Comparison of ENCODE assay signal across 30 cellular contexts in the genomic region with DNA sequence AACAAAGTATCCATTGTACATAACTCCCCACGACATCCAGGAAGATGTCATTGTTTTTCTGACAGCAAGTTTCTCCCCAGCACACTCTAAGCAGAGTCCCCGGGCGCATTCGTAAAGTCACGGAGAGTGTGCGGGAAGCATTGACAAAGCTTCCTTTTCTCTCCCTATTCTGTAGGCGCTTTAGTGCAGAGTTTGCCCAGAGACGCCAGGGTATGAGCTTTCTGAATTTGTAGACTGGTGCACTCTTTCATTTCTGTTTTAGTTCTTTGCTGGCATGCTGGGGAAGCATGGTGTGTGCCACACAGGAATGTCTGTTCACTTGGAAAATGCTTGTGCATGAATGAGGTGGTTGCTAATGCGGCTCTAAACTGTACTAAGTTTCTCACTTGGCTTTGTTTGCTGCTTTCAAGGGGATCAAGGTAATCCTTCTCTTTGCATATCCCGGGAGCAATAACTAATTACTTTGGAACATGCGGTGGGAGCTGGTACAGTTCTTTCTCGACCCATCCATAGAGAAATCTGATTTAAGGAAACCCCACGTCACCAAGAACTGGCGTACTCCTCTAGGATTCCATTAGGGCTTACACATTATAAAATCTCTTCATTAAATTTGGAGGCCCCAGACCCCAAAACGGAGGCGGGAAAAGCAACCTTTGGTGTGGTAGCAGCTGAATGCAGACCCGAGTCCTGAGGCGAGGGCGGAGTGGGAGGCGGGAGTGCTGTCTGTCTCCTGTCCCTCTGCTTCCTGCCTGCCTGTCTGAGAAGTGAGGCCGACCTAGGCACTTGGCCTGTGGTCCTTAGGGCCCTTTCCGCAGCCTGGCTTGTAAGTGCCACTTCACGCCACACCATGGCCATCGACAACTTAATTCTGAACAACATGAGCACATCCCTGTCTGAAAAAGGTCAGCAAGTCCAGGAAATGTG.
DNase-seq lines count a peak whose midpoint lies in the region; ATAC-seq, FAIRE-seq and TF ChIP-seq lines count a peak whose summit lies in the region.
"Had no signal": no experiment of that assay in that cellular context is flagged by ENCODE, and none has a peak within 500 bp of the region (broad histone marks: within the 10 kb centered on the region; RNA-seq: fewer than 3 reads in every experiment).

No MANE protein-coding gene starts in this region.

- H2AFZ ChIP-seq in H1 (ENCODE audit: low read length) = peak overlapping the region; percentile 13; the same call in 1 of the 2 replicates

- TF ChIP-seq CTCF in C4-2B (conservative IDR thresholded peaks at IDR 0.05) (no peak), Panc1 (IDR thresholded peaks at IDR 0.05) (no peak), H1 (IDR thresholded peaks at IDR 0.05; ENCODE audit: control extremely low read depth in 1 of 3, insufficient read depth in 1 of 3, low read depth in 1 of 3, low read length in 3 of 3) (no peak), ascending aorta (IDR thresholded peaks at IDR 0.05) (no peak), uterus (IDR thresholded peaks at IDR 0.05) (no peak), right lobe of liver (IDR thresholded peaks at IDR 0.05) (no peak)

- H2BK5ac ChIP-seq in H1 (ENCODE audit: low read depth, low read length) = no peak overlapping the region

- H3K27me3 ChIP-seq in Panc1 (ENCODE audit: control insufficient read depth, insufficient read depth, low read length) = no peaks in the 10 kb centered on the region
- H3K27me3 ChIP-seq in H1 (replicated peaks in 1 of 4; ENCODE audit: control insufficient read depth in 3 of 4, extremely low read depth in 1 of 4, insufficient read depth in 3 of 4, low read length in 3 of 4) = no peaks in the 10 kb centered on the region; a peak in 1 of 7 replicates
- H3K27me3 ChIP-seq in ascending aorta = no peaks in the 10 kb centered on the region
- H3K27me3 ChIP-seq in uterus = no peaks in the 10 kb centered on the region
- H3K27me3 ChIP-seq in right lobe of liver = no peaks in the 10 kb centered on the region
- H3K27me3 ChIP-seq: stomach, upper lobe of left lung had no signal

- H3K4ac ChIP-seq in H1 (replicated peaks; ENCODE audit: insufficient read length, low read depth, low read length) = no peak overlapping the region

- no peak overlapping the region for H3K14ac ChIP-seq in H1 (ENCODE audit: insufficient read length)

- no peak overlapping the region for H2BK120ac ChIP-seq in H1 (replicated peaks; ENCODE audit: low read depth, low read length)

- peak overlapping the region; percentile 80; the same call in 1 of the 2 replicates for H2BK12ac ChIP-seq in H1 (ENCODE audit: low read depth, low read length)

- H4K20me1 ChIP-seq in H1 (replicated peaks in 1 of 2; ENCODE audit: control insufficient read depth in 1 of 2, insufficient read depth in 2 of 2, low read length in 2 of 2) = no peaks in the 10 kb centered on the region

- H3K9me3 ChIP-seq in Panc1 (ENCODE audit: control insufficient read depth, insufficient read depth, low read depth, low read length) = no peaks in the 10 kb centered on the region; the same call in 1 of the 2 replicates
- no peaks in the 10 kb centered on the region for H3K9me3 ChIP-seq in H1 (ENCODE audit: insufficient read depth in 2 of 2, low read depth in 1 of 2, low read length in 1 of 2)
- no peaks in the 10 kb centered on the region for H3K9me3 ChIP-seq in ascending aorta
- no peaks in the 10 kb centered on the region for H3K9me3 ChIP-seq in uterus
- no peaks in the 10 kb centered on the region for H3K9me3 ChIP-seq in right lobe of liver
- H3K9me3 ChIP-seq: left ventricle myocardium inferior, mucosa of descending colon, stomach, upper lobe of left lung had no signal

- no peak for TF ChIP-seq POLR2A in H1 (IDR thresholded peaks at IDR 0.05; ENCODE audit: control extremely low read depth in 1 of 2, low read depth in 2 of 2, low read length in 2 of 2)
- no peak for TF ChIP-seq POLR2A in uterus (IDR thresholded peaks at IDR 0.05)
- no peak for TF ChIP-seq POLR2A in right lobe of liver (IDR thresholded peaks at IDR 0.05)

- H3K79me1 ChIP-seq in H1 (ENCODE audit: low read depth, low read length) = no peaks in the 10 kb centered on the region

- in situ Hi-C loops in Panc1 (cut with HindIII; ENCODE audit: low pct_unique_long_range_greater_than_20kb, low sequenced_read_pairs) = no loop called here

- H3K9ac ChIP-seq in H1 (replicated peaks in 1 of 4; ENCODE audit: extremely low read depth in 1 of 4, low read depth in 3 of 4, low read length in 3 of 4) = no peak overlapping the region

- H2BK20ac ChIP-seq in H1 (ENCODE audit: low read length) = no peak overlapping the region

- FAIRE-seq in H1 (lab: Jason Lieb, UNC) = no peak
- FAIRE-seq: A204.1, HepG2 had no signal

- no peaks in the 10 kb centered on the region for H3K79me2 ChIP-seq in H1 (ENCODE audit: control insufficient read depth in 1 of 2, insufficient read depth in 2 of 2, low read length in 2 of 2)

- no peak overlapping the region for H3K4me2 ChIP-seq in H1 (ENCODE audit: insufficient read depth in 1 of 2, low read depth in 2 of 2, low read length in 2 of 2)

- WGBS in H1 (ENCODE audit: extremely low coverage in 1 of 2, insufficient coverage in 1 of 2, insufficient read length in 1 of 2, insufficient replicate concordance in 2 of 2, low coverage in 1 of 2, low lambda C conversion rate in 2 of 2, missing lambda C conversion rate in 1 of 2), 2 experiments = 84% methylated on average over 24 of the region's 24 CpGs; no CpG with 5 or more reads in 1 of the 2 experiments
- 88% methylated on average over 19 of the region's 24 CpGs for WGBS in right lobe of liver (ENCODE audit: insufficient coverage, low coverage, low lambda C conversion rate, missing lambda C conversion rate)

- no TSS peak for BruUV-seq in Panc1 (replicated peaks; lab: Mats Ljungman, UMichigan)

- H2AK5ac ChIP-seq in H1 (ENCODE audit: low read depth, low read length) = no peak overlapping the region

- POLR2A ChIA-PET in Panc1 (lab: Charles Lee) = no interaction called here
- POLR2A ChIA-PET in H1 (lab: Charles Lee; ENCODE audit: partially characterized antibody) = interaction anchor here (1.4 kb wide), 1 partner anchor 8 kb away, joined by 3 read pairs; no protein-coding TSS in a partner anchor

- H3K23ac ChIP-seq in H1 (ENCODE audit: insufficient read length) = no peak overlapping the region

- H3K4me3 ChIP-seq in Panc1 (ENCODE audit: low read depth in 2 of 2, low read length in 2 of 2) = no peak overlapping the region
- H3K4me3 ChIP-seq in H1 (ENCODE audit: extremely low read depth in 1 of 4, insufficient read depth in 2 of 4, low read depth in 3 of 4, low read length in 4 of 4) = no peak overlapping the region
- H3K4me3 ChIP-seq in ascending aorta = no peak overlapping the region
- H3K4me3 ChIP-seq in uterus = no peak overlapping the region
- H3K4me3 ChIP-seq in right lobe of liver = no peak overlapping the region
- H3K4me3 ChIP-seq: left ventricle myocardium inferior, mucosa of descending colon, stomach, upper lobe of left lung had no signal

- no peak for TF ChIP-seq RAD21 in H1 (IDR thresholded peaks at IDR 0.05 in 1 of 2, conservative IDR thresholded peaks at IDR 0.05 in 1 of 2; ENCODE audit: low read depth in 2 of 2, low read length in 2 of 2)

- H4K8ac ChIP-seq in H1 (ENCODE audit: extremely low read depth, insufficient read depth, low read length) = no peak overlapping the region

- DNase-seq in Panc1 (ENCODE audit: low read depth, low spot score) (no peak), H1 (ENCODE audit: low read depth in 1 of 2, low spot score in 2 of 2) (no peak), pons (ENCODE audit: low spot score) (peak; percentile 65), ascending aorta (ENCODE audit: low spot score in 2 of 2) (no peak), uterus (no peak), right lobe of liver (no peak)
- DNase-seq: activated CD4-positive, alpha-beta T cell treated with anti-CD3 and anti-CD28 coated beads, Interleukin-2, amount 10 ng/mL, durations not matched to agents 7 days and 5 days; activated CD8-positive, alpha-beta memory T cell treated with anti-CD3 and anti-CD28 coated beads, Interleukin-2, amount 10 ng/mL, durations not matched to agents 7 days and 5 days; activated naive CD4-positive, alpha-beta T cell treated with anti-CD3 and anti-CD28 coated beads, Interleukin-2, amount 50 U/mL, for 16 hours; AML-193; DMS79 treated with DMSO at 0.1 percent for 48 hours; HCEC 1CT; hippocampal formation; immature natural killer cell; left ventricle myocardium inferior; mucosa of descending colon; NCI-H1092; NCI-H2029 treated with DMSO at 0.1 percent for 48 hours; NCI-H226; NCI-H774; nephron progenitor cell; OCI-M1; stomach had no signal

- no peak for TF ChIP-seq EP300 in H1 (IDR thresholded peaks at IDR 0.05; ENCODE audit: borderline replicate concordance in 1 of 2, low read depth in 2 of 2, low read length in 2 of 2)

- no peak overlapping the region for H4K91ac ChIP-seq in H1 (replicated peaks; ENCODE audit: insufficient read length, low read length)

- CTCF ChIA-PET in Panc1 (lab: Charles Lee) (no interaction called here), H1 (lab: Charles Lee; ENCODE audit: partially characterized antibody) (interaction anchor here (0.6 to 1.3 kb wide), 2 partner anchors 48 to 66 kb away, joined by 3 read pairs; no protein-coding TSS in a partner anchor)

- H3K56ac ChIP-seq in H1 (replicated peaks; ENCODE audit: insufficient read length, low read depth, low read length) = no peak overlapping the region

- intact Hi-C loops in Panc1 (cut with micrococcal nuclease; ENCODE audit: unreplicated experiment) = no loop called here
- intact Hi-C loops in ascending aorta (cut with DNase I) = no loop called here
- intact Hi-C loops in uterus (cut with DNase I; ENCODE audit: low total_unique reads) = no loop called here
- intact Hi-C loops in right lobe of liver (cut with DNase I) = no loop called here

- no peak overlapping the region for H2BK15ac ChIP-seq in H1 (ENCODE audit: low read length)

- H4K5ac ChIP-seq in H1 (ENCODE audit: insufficient read length, low read depth, low read length) = no peak overlapping the region

- no peaks in the 10 kb centered on the region for H3K23me2 ChIP-seq in H1 (ENCODE audit: low read depth, low read length)

- no peak for ATAC-seq in Panc1
- ATAC-seq in GM18858 (IDR thresholded peaks at IDR 0.05; ENCODE audit: unreplicated experiment) = no peak
- ATAC-seq in right lobe of liver = no peak
- ATAC-seq: activated CD8-positive, alpha-beta memory T cell treated with anti-CD3 and anti-CD28 coated beads, Interleukin-2, amount 10 ng/mL, durations not matched to agents 7 days and 5 days; HepG2; mucosa of descending colon; Right ventricle myocardium inferior had no signal

- H3K36me3 ChIP-seq in Panc1 (ENCODE audit: control insufficient read depth, insufficient read depth, low read length) = no peaks in the 10 kb centered on the region
- no peaks in the 10 kb centered on the region for H3K36me3 ChIP-seq in H1 (ENCODE audit: control insufficient read depth in 2 of 4, insufficient read depth in 4 of 4, low read length in 3 of 4)
- no peaks in the 10 kb centered on the region for H3K36me3 ChIP-seq in ascending aorta
- H3K36me3 ChIP-seq in uterus = no peaks in the 10 kb centered on the region
- H3K36me3 ChIP-seq in right lobe of liver = no peaks in the 10 kb centered on the region
- H3K36me3 ChIP-seq: left ventricle myocardium inferior, stomach, upper lobe of left lung had no signal

- peak overlapping the region; percentile 48; the same call in 1 of the 2 replicates for H3K18ac ChIP-seq in H1 (ENCODE audit: extremely low read depth, low read length)

- H3K27ac ChIP-seq in C4-2B (peak overlapping the region; percentile 10; the same call in 1 of the 2 replicates), Panc1 (ENCODE audit: low read length) (peak overlapping the region; percentile 96), H1 (ENCODE audit: low read depth, low read length) (no peak overlapping the region), ascending aorta (no peak overlapping the region), uterus (no peak overlapping the region), right lobe of liver (no peak overlapping the region)
- H3K27ac ChIP-seq: left ventricle myocardium inferior, stomach, upper lobe of left lung, VCaP had no signal

- H3K4me1 ChIP-seq in Panc1 (ENCODE audit: control insufficient read depth, insufficient read depth, low read length) (peaks cover 12% of the 10 kb centered on the region), H1 (replicated peaks in 1 of 4; ENCODE audit: control insufficient read depth in 3 of 4, insufficient read depth in 4 of 4, low read length in 3 of 4) (peaks cover 0 to 5% (median 0%) of the 10 kb centered on the region in 4 experiments; a peak in 2 of 7 replicates), ascending aorta (peaks cover 0 to 10% of the 10 kb centered on the region in 2 donors), uterus (no peaks in the 10 kb centered on the region), right lobe of liver (peaks cover 0 to 4% (median 0%) of the 10 kb centered on the region in 4 donors)
- H3K4me1 ChIP-seq: left ventricle myocardium inferior had no signal

Comparison
In these comparisons a context has a peak if more than half of its experiments do, and no peak if none do; other contexts are left out.
1. H3K27ac ChIP-seq: peak in C4-2B (single experiment) and Panc1 (single experiment); none in H1 (single experiment), ascending aorta (0 of 2), uterus (0 of 2) and right lobe of liver (0 of 3).